8 cellular contexts compared by ENCODE assay signal in genomic region chr5:140639093-140639821, GRCh38. TPM values are rescaled to one million over a fixed set of nuclear protein-coding genes. Genes with fewer than 3 reads are reported as not detected.
DNase-seq lines count a peak whose midpoint lies in the region; TF ChIP-seq lines count a peak whose summit lies in the region.

Gene TMCO6, plus strand, starts transcription at chr5:140639451. Its CDS starts 77 bp downstream, at chr5:140639528.

- no peaks in the 10 kb centered on the region for H3K27me3 ChIP-seq in H9 (ENCODE audit: insufficient read depth, low read length)
- no peaks in the 10 kb centered on the region for H3K27me3 ChIP-seq in MG63
- no peaks in the 10 kb centered on the region for H3K27me3 ChIP-seq in neural progenitor cell

- H3K79me2 ChIP-seq in H9 (ENCODE audit: insufficient read depth, low read length) (no peaks in the 10 kb centered on the region), neural progenitor cell (ENCODE audit: low read depth) (peaks cover 22% of the 10 kb centered on the region)

- peak within 1 kb of the TSS; percentile 64; the same call in 1 of the 2 replicates for H3K14ac ChIP-seq in H9 (ENCODE audit: insufficient read depth, low read length)

- WGBS in H9 (ENCODE audit: extremely low coverage, insufficient read length, low lambda C conversion rate): no CpG with 5 or more reads among the region's 57 CpGs

- H3K36me3 ChIP-seq in MG63 (peaks cover 33% of the 10 kb centered on the region), neural progenitor cell (no peaks in the 10 kb centered on the region)

- H2BK20ac ChIP-seq in H9 (ENCODE audit: low read depth, low read length, poor library complexity, severe bottlenecking): no peak within 1 kb of the TSS

- TF ChIP-seq CTCF in H9 (conservative IDR thresholded peaks at IDR 0.05) (peak; percentile 71), foreskin fibroblast (IDR thresholded peaks at IDR 0.05; ENCODE audit: low read depth, low read length) (peak; percentile 30), neural progenitor cell (IDR thresholded peaks at IDR 0.05) (peak; percentile 61)

- H2BK12ac ChIP-seq in H9 (ENCODE audit: insufficient read length, low read depth, low read length): no peak within 1 kb of the TSS

- H2AFZ ChIP-seq in H9 (ENCODE audit: low read length) (peak within 1 kb of the TSS; percentile 2), neural progenitor cell (replicated peaks) (peak within 1 kb of the TSS; percentile 83)

- in situ Hi-C loops in G401 (cut with HindIII; ENCODE audit: low sequenced_read_pairs): no loop called here

- H3K4me3 ChIP-seq in MG63 (peak within 1 kb of the TSS; percentile 89), foreskin fibroblast (ENCODE audit: low read depth in 1 of 2, low read length in 2 of 2) (peak within 1 kb of the TSS; percentile 63 to 82), neural progenitor cell (peak within 1 kb of the TSS; percentile 58)

- no peak within 1 kb of the TSS for H3K18ac ChIP-seq in H9 (ENCODE audit: insufficient read length, low read depth, low read length)

- no peak within 1 kb of the TSS for H4K5ac ChIP-seq in H9 (ENCODE audit: insufficient read length, low read depth, low read length)

- peak; percentile 97 for DNase-seq in G401 (ENCODE audit: low spot score)
- DNase-seq in H9: peak; percentile 96
- peak; percentile 99 for DNase-seq in MG63
- DNase-seq in SHP77 treated with DMSO at 0.1 percent for 48 hours (lab: John Stamatoyannopoulos, UW): peak; percentile 87
- peak; percentile 94 for DNase-seq in activated gamma-delta T cell (lab: John Stamatoyannopoulos, UW)
- peak; percentile 95 to 99 for DNase-seq in foreskin fibroblast
- peak; percentile 98 for DNase-seq in neural progenitor cell (ENCODE audit: low spot score)
- DNase-seq in stromal cell of bone marrow (ENCODE audit: low read depth): peak; percentile 94

- H3K27ac ChIP-seq in H9 (ENCODE audit: insufficient read length, low read depth, low read length) (no peak within 1 kb of the TSS), neural progenitor cell (no peak within 1 kb of the TSS)

- no peak within 1 kb of the TSS for H2BK5ac ChIP-seq in H9 (ENCODE audit: insufficient read length, low read length)

- H3K4me3 Mint-ChIP-seq in H9: peak within 1 kb of the TSS; percentile 88 to 92
- peak within 1 kb of the TSS; percentile 95 for H3K4me3 Mint-ChIP-seq in neural progenitor cell

- H2BK15ac ChIP-seq in H9 (ENCODE audit: low read depth, low read length): no peak within 1 kb of the TSS

- H2BK120ac ChIP-seq in H9 (ENCODE audit: low read depth, low read length, poor library complexity, severe bottlenecking): no peak within 1 kb of the TSS

- H4K20me1 ChIP-seq in H9 (ENCODE audit: control insufficient read depth, insufficient read depth, insufficient read length) (no peaks in the 10 kb centered on the region), neural progenitor cell (ENCODE audit: low read depth) (no peaks in the 10 kb centered on the region)

- peaks cover 0 to 4% of the 10 kb centered on the region in 2 experiments; a peak in 3 of 5 replicates for H3K9me3 Mint-ChIP-seq in H9
- peaks cover 7% of the 10 kb centered on the region for H3K9me3 Mint-ChIP-seq in neural progenitor cell

- no peaks in the 10 kb centered on the region for H3F3A ChIP-seq in neural progenitor cell (ENCODE audit: low read depth)

- H3K4me2 ChIP-seq in H9 (ENCODE audit: insufficient read depth, insufficient read length, low read length) (peak within 1 kb of the TSS; percentile 88), neural progenitor cell (peak within 1 kb of the TSS; percentile 76)

- no peak within 1 kb of the TSS for H3K23ac ChIP-seq in H9 (ENCODE audit: insufficient read length, low read depth, low read length)

- H3K79me1 ChIP-seq in H9 (ENCODE audit: insufficient read depth, low read depth, low read length, poor library complexity, severe bottlenecking): no peaks in the 10 kb centered on the region

- no peak within 1 kb of the TSS for H3K4ac ChIP-seq in H9 (ENCODE audit: low read depth, low read length)

- no peak within 1 kb of the TSS for H3K56ac ChIP-seq in H9 (ENCODE audit: insufficient read length, low read depth, low read length)

- no peak within 1 kb of the TSS for H2AK5ac ChIP-seq in H9 (ENCODE audit: insufficient read length, low read length)

- H3K36me3 Mint-ChIP-seq in H9 (ENCODE audit: insufficient read depth in 1 of 3, low read depth in 3 of 3): peaks cover 17 to 37% (median 35%) of the 10 kb centered on the region in 3 experiments; a peak in 6 of 7 replicates
- H3K36me3 Mint-ChIP-seq in neural progenitor cell: peaks cover 13% of the 10 kb centered on the region

- H4K91ac ChIP-seq in H9 (ENCODE audit: insufficient read length, low read depth, low read length): no peak within 1 kb of the TSS

- H3K27me3 Mint-ChIP-seq in H9 (ENCODE audit: low read depth) (peaks cover 2% of the 10 kb centered on the region; the same call in 1 of the 2 replicates), neural progenitor cell (ENCODE audit: insufficient read depth, low read depth) (peaks cover 5% of the 10 kb centered on the region)

- H4K8ac ChIP-seq in H9 (replicated peaks; ENCODE audit: insufficient read length, low read depth, low read length): no peak within 1 kb of the TSS

- no peak within 1 kb of the TSS for H3T11ph ChIP-seq in H9 (ENCODE audit: low read length)

- peaks cover 19 to 26% of the 10 kb centered on the region in 2 experiments for H3K4me1 Mint-ChIP-seq in H9
- H3K4me1 Mint-ChIP-seq in neural progenitor cell: peaks cover 16% of the 10 kb centered on the region

- H3K27ac Mint-ChIP-seq in H9 (peak within 1 kb of the TSS; percentile 17 to 95 (median 64); a peak in 6 of 7 replicates), neural progenitor cell (peak within 1 kb of the TSS; percentile 89)

- H3K23me2 ChIP-seq in H9 (ENCODE audit: insufficient read length, low read depth, low read length, poor library complexity, severe bottlenecking): peaks cover 6% of the 10 kb centered on the region

- H3K9ac ChIP-seq in H9 (ENCODE audit: extremely low read depth, insufficient read length, low read length) (peak within 1 kb of the TSS; percentile 71), neural progenitor cell (peak within 1 kb of the TSS; percentile 51)

- H3K4me1 ChIP-seq in H9 (ENCODE audit: insufficient read depth, low read length) (no peaks in the 10 kb centered on the region), neural progenitor cell (peaks cover 5% of the 10 kb centered on the region)

- no peaks in the 10 kb centered on the region for H3K9me3 ChIP-seq in H9 (ENCODE audit: control insufficient read depth, low read depth, low read length)
- H3K9me3 ChIP-seq in MG63: no peaks in the 10 kb centered on the region
- H3K9me3 ChIP-seq in neural progenitor cell (ENCODE audit: low read depth): no peaks in the 10 kb centered on the region

RNA-seq across cellular contexts. Expression of gene TMCO6, which starts in this region (rescaled TPM):
- 11.0 and 35.3 TPM in 2 replicates for total RNA-seq in G401 (2014; rRNA removed; shearing (Covaris generic))
- total RNA-seq in H9 (2021) (37.3 and 39.3 TPM in 2 replicates), neural progenitor cell (ENCODE audit: low replicate concordance) (17.8 and 106 TPM in 2 replicates)
- 5.5 and 10.7 TPM in 2 replicates for total RNA-seq in MG63 (2014; rRNA removed; shearing (Covaris generic); ENCODE audit: low replicate concordance)
